Comparison of ENCODE assay signal across 13 cellular contexts in genomic region chr5:128965638-128966302, GRCh38. TPM values are rescaled to one million over a fixed set of nuclear protein-coding genes. Genes with fewer than 3 reads are reported as not detected.
DNase-seq lines count a peak whose midpoint lies in the region; ATAC-seq, FAIRE-seq and TF ChIP-seq lines count a peak whose summit lies in the region.
"Had no signal": no experiment of that assay in that cellular context is flagged by ENCODE, and none has a peak within 500 bp of the region (broad histone marks: within the 10 kb centered on the region; RNA-seq: fewer than 3 reads in every experiment).

No MANE protein-coding gene starts in this region.

- no peaks in the 10 kb centered on the region for H3K79me1 ChIP-seq in H1 (ENCODE audit: low read depth, low read length)

- CTCF ChIA-PET in H1 (lab: Charles Lee; ENCODE audit: partially characterized antibody) = interaction anchor here (1.1 to 2.0 kb wide), 7 partner anchors 9 to 129 kb away, joined by 3 to 5 read pairs (median 4); partner anchors contain the start of gene ISOC1

- ATAC-seq in HG03108 (IDR thresholded peaks at IDR 0.05; ENCODE audit: unreplicated experiment) = no peak

- POLR2A ChIA-PET in H1 (lab: Charles Lee; ENCODE audit: partially characterized antibody) = interaction anchor here (0.7 to 0.9 kb wide), 2 partner anchors 20 to 129 kb away, joined by 3 read pairs; partner anchors contain the start of gene ISOC1

- H3K27ac ChIP-seq in HUES64 (ENCODE audit: low read depth, low read length) (no peak overlapping the region), H1 (ENCODE audit: low read depth, low read length) (no peak overlapping the region), kidney (ENCODE audit: low read depth in 2 of 2, low read length in 2 of 2) (no peak overlapping the region), spleen (no peak overlapping the region)
- H3K27ac ChIP-seq: pancreas had no signal

- TF ChIP-seq POLR2A in H1 (IDR thresholded peaks at IDR 0.05; ENCODE audit: control extremely low read depth in 1 of 2, low read depth in 2 of 2, low read length in 2 of 2) (no peak), spleen (IDR thresholded peaks at IDR 0.05) (no peak)

- no peak overlapping the region for H4K5ac ChIP-seq in H1 (ENCODE audit: insufficient read length, low read depth, low read length)

- intact Hi-C loops in kidney (cut with DNase I) (no loop called here), spleen (cut with DNase I; ENCODE audit: low total_unique reads) (no loop called here)

- no peaks in the 10 kb centered on the region for H3K9me3 ChIP-seq in HUES64 (ENCODE audit: insufficient read depth, low read depth, low read length)
- no peaks in the 10 kb centered on the region for H3K9me3 ChIP-seq in H1 (ENCODE audit: insufficient read depth in 2 of 2, low read depth in 1 of 2, low read length in 1 of 2)
- H3K9me3 ChIP-seq in kidney (ENCODE audit: control insufficient read depth in 1 of 2, low read length in 2 of 2) = no peaks in the 10 kb centered on the region
- peaks cover 0 to 5% (median under 1%) of the 10 kb centered on the region in 8 donors for H3K9me3 ChIP-seq in spleen
- H3K9me3 ChIP-seq: pancreas had no signal

- H3K9ac ChIP-seq in HUES64 (ENCODE audit: low read depth, low read length) (peak overlapping the region; percentile 70; the same call in 1 of the 2 replicates), H1 (replicated peaks in 1 of 4; ENCODE audit: extremely low read depth in 1 of 4, low read depth in 3 of 4, low read length in 3 of 4) (peak overlapping the region in 1 of 4 experiments; percentile 6; a peak in 1 of 7 replicates), kidney (ENCODE audit: low read length in 2 of 2) (no peak overlapping the region)

- no peak overlapping the region for H3K4ac ChIP-seq in H1 (replicated peaks; ENCODE audit: insufficient read length, low read depth, low read length)

- H4K8ac ChIP-seq in H1 (ENCODE audit: extremely low read depth, insufficient read depth, low read length) = no peak overlapping the region

- no peak for TF ChIP-seq RAD21 in H1 (IDR thresholded peaks at IDR 0.05 in 1 of 2, conservative IDR thresholded peaks at IDR 0.05 in 1 of 2; ENCODE audit: low read depth in 2 of 2, low read length in 2 of 2)

- no peaks in the 10 kb centered on the region for H4K20me1 ChIP-seq in H1 (replicated peaks in 1 of 2; ENCODE audit: control insufficient read depth in 1 of 2, insufficient read depth in 2 of 2, low read length in 2 of 2)

- no peaks in the 10 kb centered on the region for H3K79me2 ChIP-seq in H1 (ENCODE audit: control insufficient read depth in 1 of 2, insufficient read depth in 2 of 2, low read length in 2 of 2)

- peak overlapping the region; percentile 48 for H3K18ac ChIP-seq in H1 (ENCODE audit: extremely low read depth, low read length)

- TF ChIP-seq EP300 in H1 (IDR thresholded peaks at IDR 0.05; ENCODE audit: borderline replicate concordance in 1 of 2, low read depth in 2 of 2, low read length in 2 of 2) = no peak

- no peak overlapping the region for H2BK20ac ChIP-seq in H1 (ENCODE audit: low read length)

- H3K14ac ChIP-seq in H1 (ENCODE audit: insufficient read length) = no peak overlapping the region

- DNase-seq in H1 (ENCODE audit: low read depth in 1 of 2, low spot score in 2 of 2) = no peak
- DNase-seq in kidney = peak; percentile 56
- DNase-seq in spleen = peak; percentile 67
- DNase-seq in CD1c-positive myeloid dendritic cell (ENCODE audit: extremely low spot score) = no peak
- DNase-seq in SW480 (ENCODE audit: low spot score) = no peak
- DNase-seq in activated CD4-positive, alpha-beta T cell treated with anti-CD3 and anti-CD28 coated beads, Interleukin-2, amount 50 U/mL, for 48 hours = no peak
- DNase-seq: activated CD4-positive, alpha-beta T cell treated with anti-CD3 and anti-CD28 coated beads for 4 hours; CD8-positive, alpha-beta memory T cell; NCI-H2029 treated with DMSO at 0.1 percent for 48 hours had no signal

- FAIRE-seq in H1 (lab: Jason Lieb, UNC) (no peak), kidney (lab: Jason Lieb, UNC) (no peak)
- FAIRE-seq: pancreas had no signal

- H2BK15ac ChIP-seq in H1 (ENCODE audit: low read length) = no peak overlapping the region

- H3K4me1 ChIP-seq in HUES64 (ENCODE audit: insufficient read depth, low read length) (peaks cover 11% of the 10 kb centered on the region), H1 (replicated peaks in 1 of 4; ENCODE audit: control insufficient read depth in 3 of 4, insufficient read depth in 4 of 4, low read length in 3 of 4) (peaks cover 0 to 4% (median 1%) of the 10 kb centered on the region in 4 experiments; a peak in 3 of 7 replicates), kidney (ENCODE audit: control insufficient read depth in 1 of 2, insufficient read depth in 1 of 2, low read depth in 1 of 2, low read length in 2 of 2) (no peaks in the 10 kb centered on the region), spleen (peaks cover 0 to 10% (median 3%) of the 10 kb centered on the region in 6 donors)
- H3K4me1 ChIP-seq: pancreas had no signal

- peak overlapping the region; percentile 92 for H2BK12ac ChIP-seq in H1 (ENCODE audit: low read depth, low read length)

- H3K23me2 ChIP-seq in H1 (ENCODE audit: low read depth, low read length) = peaks cover 7% of the 10 kb centered on the region

- H3K4me2 ChIP-seq in H1 (ENCODE audit: insufficient read depth in 1 of 2, low read depth in 2 of 2, low read length in 2 of 2) = peak overlapping the region; percentile 87

- TF ChIP-seq CTCF in H1 (IDR thresholded peaks at IDR 0.05; ENCODE audit: control extremely low read depth in 1 of 3, insufficient read depth in 1 of 3, low read depth in 1 of 3, low read length in 3 of 3) (peak in 1 of 3 experiments; percentile 7; a peak in 1 of 4 replicates), kidney (IDR thresholded peaks at IDR 0.05; ENCODE audit: borderline replicate concordance, extremely low read depth, insufficient read depth) (no peak), spleen (IDR thresholded peaks at IDR 0.05 in 8 of 11, conservative IDR thresholded peaks at IDR 0.05 in 3 of 11) (no peak)

- no peak overlapping the region for H3K56ac ChIP-seq in H1 (replicated peaks; ENCODE audit: insufficient read length, low read depth, low read length)

- 0 out of 2 replicates have a peak overlapping the region, but pooled peaks have one; percentile 44 for H2BK5ac ChIP-seq in H1 (ENCODE audit: low read depth, low read length)

- H3K36me3 ChIP-seq in HUES64 (ENCODE audit: insufficient read depth, low read length) = no peaks in the 10 kb centered on the region
- H3K36me3 ChIP-seq in H1 (ENCODE audit: control insufficient read depth in 2 of 4, insufficient read depth in 4 of 4, low read length in 3 of 4) = no peaks in the 10 kb centered on the region; a peak in 1 of 8 replicates
- no peaks in the 10 kb centered on the region for H3K36me3 ChIP-seq in kidney (ENCODE audit: control insufficient read depth in 1 of 2, insufficient read depth in 2 of 2, low read length in 2 of 2)
- H3K36me3 ChIP-seq in spleen = no peaks in the 10 kb centered on the region
- H3K36me3 ChIP-seq: pancreas had no signal

- H2AK5ac ChIP-seq in H1 (ENCODE audit: low read depth, low read length) = no peak overlapping the region

- H2BK120ac ChIP-seq in H1 (replicated peaks; ENCODE audit: low read depth, low read length) = no peak overlapping the region

- H3K4me3 ChIP-seq in HUES64 (ENCODE audit: low read length) = peak overlapping the region; percentile 65
- H3K4me3 ChIP-seq in H1 (ENCODE audit: extremely low read depth in 1 of 4, insufficient read depth in 2 of 4, low read depth in 3 of 4, low read length in 4 of 4) = peak overlapping the region; percentile 61 to 81 (median 73)
- no peak overlapping the region for H3K4me3 ChIP-seq in kidney (ENCODE audit: low read length in 2 of 2)
- peak overlapping the region in 2 of 8 donors; percentile 15 to 49 for H3K4me3 ChIP-seq in spleen
- H3K4me3 ChIP-seq: pancreas had no signal

- no peak overlapping the region for H4K91ac ChIP-seq in H1 (replicated peaks; ENCODE audit: insufficient read length, low read length)

- H2AFZ ChIP-seq in H1 (ENCODE audit: low read length) = peak overlapping the region; percentile 92

- H3K23ac ChIP-seq in H1 (ENCODE audit: insufficient read length) = no peak overlapping the region

- peaks cover 43% of the 10 kb centered on the region for H3K27me3 ChIP-seq in HUES64 (ENCODE audit: insufficient read depth, low read length)
- H3K27me3 ChIP-seq in H1 (replicated peaks in 1 of 4; ENCODE audit: control insufficient read depth in 3 of 4, extremely low read depth in 1 of 4, insufficient read depth in 3 of 4, low read length in 3 of 4) = peaks cover 0 to 16% (median 11%) of the 10 kb centered on the region in 4 experiments; a peak in 5 of 7 replicates
- H3K27me3 ChIP-seq in spleen (replicated peaks in 1 of 7) = peaks cover 0 to 26% (median 4%) of the 10 kb centered on the region in 7 donors
- H3K27me3 ChIP-seq: pancreas had no signal

- 36% methylated on average over 24 of the region's 24 CpGs for WGBS in HUES64
- 42% methylated on average over 24 of the region's 24 CpGs; no CpG with 5 or more reads in 1 of the 2 experiments for WGBS in H1 (ENCODE audit: extremely low coverage in 1 of 2, insufficient coverage in 1 of 2, insufficient read length in 1 of 2, insufficient replicate concordance in 2 of 2, low coverage in 1 of 2, low lambda C conversion rate in 2 of 2, missing lambda C conversion rate in 1 of 2), 2 experiments
- 46 to 66% (median 61%) methylated on average over 16 to 24 of the region's 24 CpGs for WGBS in spleen, 5 donors

TF ChIP-seq in H1, 55 proteins besides CTCF, POLR2A, EP300 and RAD21 (continues in another document):
- TF ChIP-seq CHD2 (IDR thresholded peaks at IDR 0.05; ENCODE audit: low read length) = no peak

RNA-seq across cellular contexts. Expression of gene SLC27A6, which starts 0.5 kb away (rescaled TPM):
- polyA plus RNA-seq in HUES64 (2013, experiment 1 of 2) = 1.7 TPM
- 1.4 TPM for polyA plus RNA-seq in HUES64 (2013, experiment 2 of 2)
- 4.0 and 4.5 TPM in 2 replicates for total RNA-seq in H1 (2021; fragmentation: NEBNext Ultra II Directional; extraction: Animal tissue kit (Norgen Biotek cat#: 25700))
- polyA plus RNA-seq in H1 (2011; rRNA removed) = 1.7 and 4.7 TPM in 2 replicates
- polyA plus RNA-seq in H1 (2011; cell fraction: cytosol; rRNA removed) = 2.6 TPM
- polyA plus RNA-seq in H1 (2011; cell fraction: nucleus; rRNA removed) = 2.2 TPM
- 3.8 to 5.1 TPM (median 4.2 TPM) in 4 replicates for polyA plus RNA-seq in H1 (2012, experiment 1 of 2)
- polyA plus RNA-seq in H1 (2012, experiment 2 of 2) = 0.76 TPM
- 4.6 TPM for polyA plus RNA-seq in H1 (2013, experiment 1 of 2)
- 5.1 TPM for polyA plus RNA-seq in H1 (2013, experiment 2 of 2)
- polyA minus RNA-seq in H1 (2011; rRNA and poly(A)+ RNA removed) = 3.3 and 4.9 TPM in 2 replicates
- 1.2 TPM for polyA minus RNA-seq in H1 (2011; cell fraction: cytosol; rRNA and poly(A)+ RNA removed)
- 5.6 TPM for polyA minus RNA-seq in H1 (2011; cell fraction: nucleus; rRNA and poly(A)+ RNA removed)
- total RNA-seq in kidney = not detected
- polyA plus RNA-seq in kidney (ENCODE audit: insufficient read depth, low read depth, low replicate concordance) = not detected
- under 1 TPM in 1 of 7 donors, not detected in 6; 0.28 TPM for total RNA-seq in spleen
- polyA plus RNA-seq in spleen = 1 to 10 TPM in 1 of 3 donors, under 1 TPM in 2; 0.06 to 1.2 (median 0.41) TPM
- total RNA-seq: CD8-positive, alpha-beta memory T cell; RPMI7951 had no signal
- polyA plus RNA-seq: CD8-positive, alpha-beta memory T cell had no signal

Comparison
In these comparisons a context has a peak if more than half of its experiments do, and no peak if none do; other contexts are left out.
1. H3K4me3 ChIP-seq: peak in HUES64 (single experiment) and H1 (4 of 4); none in kidney (0 of 2).
2. DNase-seq: peak in kidney (single experiment) and spleen (single experiment); none in H1 (0 of 2), CD1c-positive myeloid dendritic cell (single experiment), SW480 (single experiment) and activated CD4-positive, alpha-beta T cell treated with anti-CD3 and anti-CD28 coated beads, Interleukin-2, amount 50 U/mL, for 48 hours (0 of 2).